In genomic region chr6:142462260-142462659, GRCh38 we compare ENCODE assay signal across 24 cellular contexts.
DNase-seq lines count a peak whose midpoint lies in the region; ATAC-seq and TF ChIP-seq lines count a peak whose summit lies in the region.
"Had no signal": no experiment of that assay in that cellular context is flagged by ENCODE, and none has a peak within 500 bp of the region (broad histone marks: within the 10 kb centered on the region; RNA-seq: fewer than 3 reads in every experiment).

No MANE protein-coding gene starts in this region.

- intact Hi-C loops in left lung (cut with DNase I): no loop called here

- H3K4me1 ChIP-seq in left lung: no peaks in the 10 kb centered on the region
- H3K4me1 ChIP-seq: psoas muscle, thyroid gland had no signal

- H3K36me3 ChIP-seq in left lung: no peaks in the 10 kb centered on the region
- H3K36me3 ChIP-seq: thyroid gland had no signal

- CTCF ChIA-PET in RWPE1 (lab: Yijun Ruan, JAX): interaction anchor here (0.7 kb wide), 1 partner anchor 13 kb away, joined by 4 read pairs; no protein-coding TSS in a partner anchor

- H3K9me3 ChIP-seq in left lung: peaks cover 0 to 5% of the 10 kb centered on the region in 2 donors
- H3K9me3 ChIP-seq: psoas muscle, thyroid gland had no signal

- ATAC-seq in GM21737 (IDR thresholded peaks at IDR 0.05; ENCODE audit: unreplicated experiment) (no peak), left lung (no peak)
- ATAC-seq: naive thymus-derived CD8-positive, alpha-beta T cell; psoas muscle; stimulated activated effector memory CD8-positive, alpha-beta T cell treated with anti-CD3 and anti-CD28 coated beads, Interleukin-12 subunit alpha, Interleukin-12 subunit beta, amount 100 ng/mL, for 72 hours had no signal

- H3K27me3 ChIP-seq in left lung: no peaks in the 10 kb centered on the region
- H3K27me3 ChIP-seq: thyroid gland had no signal

- peak; percentile 28 for DNase-seq in SK-MEL-5 (ENCODE audit: low read depth, low spot score)
- no peak for DNase-seq in fibroblast of mammary gland (ENCODE audit: low read depth)
- DNase-seq in superior temporal gyrus (ENCODE audit: extremely low spot score): no peak
- no peak for DNase-seq in RWPE1 (ENCODE audit: low spot score)
- DNase-seq in left lung: no peak
- DNase-seq: ACHN; CD8-positive, alpha-beta memory T cell; cerebellar nuclear complex; effector memory CD4-positive, alpha-beta T cell; HCEC 1CT; hypothalamus; KBM-7; mesenchymal stem cell; naive thymus-derived CD8-positive, alpha-beta T cell; NCI-H1048; NCI-H526 treated with DMSO at 0.1 percent for 48 hours; psoas muscle; T1000; thyroid gland had no signal

- no peak overlapping the region for H3K27ac ChIP-seq in 22Rv1
- H3K27ac ChIP-seq in RWPE1: no peak overlapping the region
- no peak overlapping the region for H3K27ac ChIP-seq in left lung
- H3K27ac ChIP-seq: psoas muscle, SK-N-MC, thyroid gland had no signal

- TF ChIP-seq CTCF in 22Rv1 (IDR thresholded peaks at IDR 0.05) (peak; percentile 29), GM12873 (IDR thresholded peaks at IDR 0.05; ENCODE audit: insufficient read depth, low read depth, low read length, missing control alignments) (peak; percentile 47), fibroblast of mammary gland (conservative IDR thresholded peaks at IDR 0.05; ENCODE audit: control insufficient read depth, insufficient read depth, low read depth, low read length) (peak; percentile 8), RWPE1 (conservative IDR thresholded peaks at IDR 0.05; ENCODE audit: low read depth) (no peak), left lung (IDR thresholded peaks at IDR 0.05) (no peak)

- in situ Hi-C loops in SK-MEL-5 (cut with HindIII; ENCODE audit: low pct_unique_long_range_greater_than_20kb, low sequenced_read_pairs): no loop called here

- H3K4me3 ChIP-seq in fibroblast of mammary gland (ENCODE audit: control insufficient read depth, low read depth, low read length) (no peak overlapping the region), left lung (no peak overlapping the region)
- H3K4me3 ChIP-seq: psoas muscle, SK-N-MC, thyroid gland had no signal

- POLR2A ChIA-PET in RWPE1 (lab: Yijun Ruan, JAX; ENCODE audit: low non-redundant PET): no interaction called here

Comparison
In these comparisons a context has a peak if more than half of its experiments do, and no peak if none do; other contexts are left out.
1. CTCF ChIP-seq: peak in 22Rv1 (single experiment), GM12873 (single experiment) and fibroblast of mammary gland (single experiment); none in RWPE1 (single experiment) and left lung (0 of 2).